Comparison of ENCODE assay signal across 11 cellular contexts in the genomic region with DNA sequence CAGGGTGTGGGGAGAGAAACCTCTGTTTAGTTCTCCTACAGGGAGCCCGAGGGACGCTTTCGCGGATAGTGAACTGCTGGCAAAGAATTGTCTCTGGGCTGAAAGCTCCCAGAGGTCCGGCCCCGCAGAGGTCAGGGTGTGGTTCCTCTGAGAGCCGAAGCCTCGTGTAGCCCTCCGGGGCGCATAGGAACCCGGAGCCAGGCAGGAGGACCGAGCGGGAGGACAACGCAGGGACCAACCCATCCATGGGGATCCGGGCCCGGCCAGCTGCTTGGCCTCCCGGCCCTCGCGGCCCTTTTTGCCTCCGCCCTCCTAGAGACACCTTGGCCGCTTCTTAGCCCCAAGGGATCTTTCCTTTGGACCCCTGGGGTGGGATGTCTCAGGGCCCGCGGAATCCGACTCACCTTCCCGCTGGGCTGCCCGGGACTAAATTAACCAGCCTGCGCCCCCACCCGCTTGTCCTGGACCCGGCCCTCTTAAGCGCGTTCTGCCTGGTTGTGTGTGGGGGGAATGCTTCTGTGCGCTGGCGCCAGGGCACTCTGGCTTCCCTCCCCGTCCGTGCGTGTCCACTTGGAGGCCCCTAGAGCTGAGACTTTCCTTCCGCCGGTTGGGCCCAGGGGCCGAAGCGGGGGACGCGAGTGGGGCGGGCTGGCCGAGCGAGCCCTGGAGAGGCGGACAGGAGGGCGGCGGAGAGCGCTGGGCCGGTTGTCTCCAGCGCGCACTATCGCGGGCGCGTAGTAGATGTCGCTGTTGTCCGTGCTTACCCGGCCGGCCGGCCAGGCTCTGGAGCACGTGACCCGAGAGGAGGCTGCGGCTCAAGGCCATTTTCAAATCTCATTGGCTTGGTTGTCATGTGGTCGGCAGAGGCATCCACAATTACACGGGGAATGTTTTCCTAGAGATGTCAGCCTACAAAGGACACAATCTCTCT. TPM values are rescaled to one million over a fixed set of nuclear protein-coding genes. Genes with fewer than 3 reads are reported as not detected.
DNase-seq lines count a peak whose midpoint lies in the region; ATAC-seq and TF ChIP-seq lines count a peak whose summit lies in the region.
"Had no signal": no experiment of that assay in that cellular context is flagged by ENCODE, and none has a peak within 500 bp of the region (broad histone marks: within the 10 kb centered on the region; RNA-seq: fewer than 3 reads in every experiment).

Gene HOXD10 (plus strand): TSS at position 896 of the 931 bp plus-strand sequence. CDS start 56 bp downstream, outside the sequence.

- CTCF ChIA-PET in WTC11 (lab: Charles Lee) = interaction anchor here (0.9 to 1.7 kb wide), 2 partner anchors 25 to 72 kb away, joined by 3 to 9 read pairs; no protein-coding TSS in a partner anchor

- DNase-seq in T-helper 2 cell treated with Interferon-gamma antibody and Interleukin-4, amounts not matched to agents 5 μg/mL and 100 μg/mL, for 36 hours (ENCODE audit: low spot score) = no peak
- DNase-seq in T-helper 2 cell (no peak), WTC11 (ENCODE audit: low spot score) (peak; percentile 75), left kidney (ENCODE audit: low read depth, low spot score) (peak; percentile 98), tibial artery (no peak), coronary artery (ENCODE audit: low spot score) (no peak), C1 segment of cervical spinal cord (lab: John Stamatoyannopoulos, UW) (no peak)
- DNase-seq: heart left ventricle, right cardiac atrium had no signal

- no peaks in the 10 kb centered on the region for H3K36me3 ChIP-seq in tibial artery
- H3K36me3 ChIP-seq: heart left ventricle, thoracic aorta had no signal

- H3K4me3 ChIP-seq in tibial artery = peak within 1 kb of the TSS in 1 of 2 donors; percentile 12
- H3K4me3 ChIP-seq in coronary artery = no peak within 1 kb of the TSS
- H3K4me3 ChIP-seq: thoracic aorta had no signal

- peaks cover 3% of the 10 kb centered on the region for H3K4me1 Mint-ChIP-seq in T-helper 2 cell treated with Interferon-gamma antibody and Interleukin-4, amounts not matched to agents 5 μg/mL and 100 μg/mL, for 36 hours (ENCODE audit: low read depth)
- peaks cover 19% of the 10 kb centered on the region for H3K4me1 Mint-ChIP-seq in WTC11

- peaks cover 3% of the 10 kb centered on the region for H3K36me3 Mint-ChIP-seq in T-helper 2 cell treated with Interferon-gamma antibody and Interleukin-4, amounts not matched to agents 5 μg/mL and 100 μg/mL, for 36 hours (ENCODE audit: low read depth)
- H3K36me3 Mint-ChIP-seq in WTC11 = 0 out of 2 replicates have a peak, but pooled peaks cover 7% of the 10 kb centered on the region

- H3K9me3 Mint-ChIP-seq in T-helper 2 cell treated with Interferon-gamma antibody and Interleukin-4, amounts not matched to agents 5 μg/mL and 100 μg/mL, for 36 hours = no peaks in the 10 kb centered on the region
- peaks cover 4% of the 10 kb centered on the region for H3K9me3 Mint-ChIP-seq in WTC11

- H3K9me3 ChIP-seq in tibial artery = no peaks in the 10 kb centered on the region
- H3K9me3 ChIP-seq: heart left ventricle, thoracic aorta had no signal

- H3K27me3 ChIP-seq in tibial artery = peaks cover 10 to 100% of the 10 kb centered on the region in 2 donors

- H3K27me3 Mint-ChIP-seq in T-helper 2 cell treated with Interferon-gamma antibody and Interleukin-4, amounts not matched to agents 5 μg/mL and 100 μg/mL, for 36 hours (ENCODE audit: low read depth) = peaks cover 93% of the 10 kb centered on the region
- H3K27me3 Mint-ChIP-seq in WTC11 (ENCODE audit: low read depth) = peaks cover 100% of the 10 kb centered on the region

- peak within 1 kb of the TSS; percentile 21 for H3K27ac Mint-ChIP-seq in T-helper 2 cell treated with Interferon-gamma antibody and Interleukin-4, amounts not matched to agents 5 μg/mL and 100 μg/mL, for 36 hours
- H3K27ac Mint-ChIP-seq in WTC11 = no peak within 1 kb of the TSS

- H3K4me3 Mint-ChIP-seq in T-helper 2 cell treated with Interferon-gamma antibody and Interleukin-4, amounts not matched to agents 5 μg/mL and 100 μg/mL, for 36 hours = no peak within 1 kb of the TSS
- peak within 1 kb of the TSS; percentile 54 for H3K4me3 Mint-ChIP-seq in WTC11

- no peak for TF ChIP-seq CTCF in WTC11 (IDR thresholded peaks at IDR 0.05)
- TF ChIP-seq CTCF in tibial artery (IDR thresholded peaks at IDR 0.05) = peak; percentile 10 to 23
- TF ChIP-seq CTCF in coronary artery (IDR thresholded peaks at IDR 0.05) = no peak

- H3K27ac ChIP-seq in tibial artery (no peak within 1 kb of the TSS), coronary artery (no peak within 1 kb of the TSS)
- H3K27ac ChIP-seq: heart left ventricle had no signal

- peaks cover 0 to 11% (median 7%) of the 10 kb centered on the region in 4 donors for H3K4me1 ChIP-seq in tibial artery

- POLR2A ChIA-PET in WTC11 (lab: Charles Lee) = no interaction called here

- intact Hi-C loops in tibial artery (cut with DNase I; ENCODE audit: low total_unique reads) = loop anchor here (10.0 kb wide), 1 partner anchor 1029 kb away; no protein-coding TSS in a partner anchor

- ATAC-seq in WTC11 (peak; percentile 76), HG02642 (IDR thresholded peaks at IDR 0.05; ENCODE audit: poor library complexity, unreplicated experiment) (no peak)

TF ChIP-seq in WTC11, 78 proteins besides CTCF, POLR2A, EP300 and RAD21:
- TF ChIP-seq ZNF416 (CRISPR knock-in tag; IDR thresholded peaks at IDR 0.05) = no peak
- TF ChIP-seq NFYB (CRISPR knock-in tag; conservative IDR thresholded peaks at IDR 0.05; ENCODE audit: low read depth) = no peak
- TF ChIP-seq, protein P1, sequence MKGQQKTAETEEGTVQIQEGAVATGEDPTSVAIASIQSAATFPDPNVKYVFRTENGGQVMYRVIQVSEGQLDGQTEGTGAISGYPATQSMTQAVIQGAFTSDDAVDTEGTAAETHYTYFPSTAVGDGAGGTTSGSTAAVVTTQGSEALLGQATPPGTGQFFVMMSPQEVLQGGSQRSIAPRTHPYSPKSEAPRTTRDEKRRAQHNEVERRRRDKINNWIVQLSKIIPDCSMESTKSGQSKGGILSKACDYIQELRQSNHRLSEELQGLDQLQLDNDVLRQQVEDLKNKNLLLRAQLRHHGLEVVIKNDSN (CRISPR knock-in tag; IDR thresholded peaks at IDR 0.05) = peak; percentile 95
- TF ChIP-seq MAX (CRISPR knock-in tag; IDR thresholded peaks at IDR 0.05) = peak; percentile 40; the same call in 1 of the 2 replicates
- no peak for TF ChIP-seq FOXK1 (CRISPR knock-in tag; IDR thresholded peaks at IDR 0.05)
- TF ChIP-seq ETV6 (CRISPR knock-in tag; IDR thresholded peaks at IDR 0.05) = peak; percentile 42; the same call in 1 of the 2 replicates
- TF ChIP-seq, protein P2, sequence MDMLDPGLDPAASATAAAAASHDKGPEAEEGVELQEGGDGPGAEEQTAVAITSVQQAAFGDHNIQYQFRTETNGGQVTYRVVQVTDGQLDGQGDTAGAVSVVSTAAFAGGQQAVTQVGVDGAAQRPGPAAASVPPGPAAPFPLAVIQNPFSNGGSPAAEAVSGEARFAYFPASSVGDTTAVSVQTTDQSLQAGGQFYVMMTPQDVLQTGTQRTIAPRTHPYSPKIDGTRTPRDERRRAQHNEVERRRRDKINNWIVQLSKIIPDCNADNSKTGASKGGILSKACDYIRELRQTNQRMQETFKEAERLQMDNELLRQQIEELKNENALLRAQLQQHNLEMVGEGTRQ (CRISPR knock-in tag; IDR thresholded peaks at IDR 0.05) = peak; percentile 95
- peak; percentile 60; the same call in 1 of the 2 replicates for TF ChIP-seq ZNF263 (CRISPR knock-in tag; IDR thresholded peaks at IDR 0.05; ENCODE audit: low read depth)

RNA-seq across cellular contexts. Expression of gene HOXD10, which starts in this region (rescaled TPM):
- total RNA-seq in WTC11 (2021) = not detected in 3 replicates
- total RNA-seq: right cardiac atrium, thoracic aorta had no signal

Comparison
In these comparisons a context has a peak if more than half of its experiments do, and no peak if none do; other contexts are left out.
1. Peak in DNase-seq and ATAC-seq in WTC11; RNA of the gene not detected or under 1 TPM.
2. CTCF ChIP-seq: peak in tibial artery (2 of 2); none in WTC11 (single experiment) and coronary artery (single experiment).